In genomic region chr4:3320361-3321023, GRCh38 we compare ENCODE assay signal across 13 cellular contexts. TPM values are rescaled to one million over a fixed set of nuclear protein-coding genes. Genes with fewer than 3 reads are reported as not detected.
A peak's percentile ranks its signal among the peaks of the same experiment; 100 is the strongest.
DNase-seq lines count a peak whose midpoint lies in the region; TF ChIP-seq lines count a peak whose summit lies in the region.
"Had no signal": no experiment of that assay in that cellular context is flagged by ENCODE, and none has a peak within 500 bp of the region (broad histone marks: within the 10 kb centered on the region; RNA-seq: fewer than 3 reads in every experiment).

No MANE protein-coding gene starts in this region.

- H3K4me1 ChIP-seq in BLaER1 (peaks cover 65% of the 10 kb centered on the region), neuronal stem cell (ENCODE audit: control insufficient read depth in 2 of 2, insufficient read depth in 1 of 2, low read depth in 1 of 2, low read length in 2 of 2) (peaks cover 26 to 38% of the 10 kb centered on the region in 2 donors)
- H3K4me1 ChIP-seq: breast epithelium, parathyroid adenoma had no signal

- H3K36me3 ChIP-seq in BLaER1 (peaks cover 100% of the 10 kb centered on the region), neuronal stem cell (replicated peaks in 1 of 2; ENCODE audit: control insufficient read depth in 2 of 2, insufficient read depth in 2 of 2, low read length in 2 of 2) (peaks cover 16 to 69% of the 10 kb centered on the region in 2 donors)
- H3K36me3 ChIP-seq: breast epithelium had no signal

- no peak overlapping the region for H3K23ac ChIP-seq in neuronal stem cell (ENCODE audit: low read depth, low read length, poor library complexity)

- H2BK15ac ChIP-seq in neuronal stem cell (ENCODE audit: low read length), result peak overlapping the region; percentile 23

- H3K27me3 ChIP-seq in BLaER1, result no peaks in the 10 kb centered on the region
- H3K27me3 ChIP-seq in neuronal stem cell (ENCODE audit: control insufficient read depth in 3 of 3, insufficient read depth in 3 of 3, low read depth in 1 of 3, low read length in 3 of 3), result no peaks in the 10 kb centered on the region
- H3K27me3 ChIP-seq: breast epithelium had no signal

- H3K79me1 ChIP-seq in neuronal stem cell (ENCODE audit: low read depth, low read length), result peaks cover 18% of the 10 kb centered on the region

- peak overlapping the region; percentile 60 for H4K91ac ChIP-seq in neuronal stem cell (ENCODE audit: low read depth, low read length, poor library complexity)

- no peak overlapping the region for H4K8ac ChIP-seq in neuronal stem cell (ENCODE audit: low read depth, low read length)

- no peak overlapping the region for H3K4ac ChIP-seq in neuronal stem cell (ENCODE audit: low read length)

- peak overlapping the region; percentile 81 for H2BK120ac ChIP-seq in neuronal stem cell (ENCODE audit: low read depth, low read length)

- no peak for TF ChIP-seq CTCF in GM20000 (IDR thresholded peaks at IDR 0.05; ENCODE audit: extremely low read depth, missing control alignments)

- H3K18ac ChIP-seq in neuronal stem cell (ENCODE audit: low read length), result peak overlapping the region; percentile 33

- 0 out of 2 replicates have a peak overlapping the region, but pooled peaks have one; percentile 42 for H3K9ac ChIP-seq in BLaER1
- peak overlapping the region; percentile 53 for H3K9ac ChIP-seq in neuronal stem cell (ENCODE audit: low read depth, low read length, poor library complexity)
- H3K9ac ChIP-seq: parathyroid adenoma had no signal

- H4K20me1 ChIP-seq in BLaER1, result peaks cover 100% of the 10 kb centered on the region

- H2BK12ac ChIP-seq in neuronal stem cell (ENCODE audit: low read length), result no peak overlapping the region

- H3K9me3 ChIP-seq in BLaER1 (peaks cover 19% of the 10 kb centered on the region), neuronal stem cell (replicated peaks in 1 of 2; ENCODE audit: control insufficient read depth in 2 of 2, insufficient read depth in 1 of 2, low read depth in 1 of 2, low read length in 2 of 2) (peaks cover 2 to 19% of the 10 kb centered on the region in 2 donors)
- H3K9me3 ChIP-seq: breast epithelium had no signal

- H3K27ac ChIP-seq in BLaER1 (peak overlapping the region; percentile 71), neuronal stem cell (replicated peaks; ENCODE audit: low read length) (peak overlapping the region; percentile 32)
- H3K27ac ChIP-seq: parathyroid adenoma had no signal

- H2AFZ ChIP-seq in neuronal stem cell (ENCODE audit: low read length), result no peak overlapping the region
- H2AFZ ChIP-seq: parathyroid adenoma had no signal

- no CpG with 5 or more reads among the region's 21 CpGs for WGBS in neuronal stem cell (ENCODE audit: extremely low coverage in 2 of 2, insufficient read length in 2 of 2, insufficient replicate concordance in 1 of 2), 2 donors

- H2AK5ac ChIP-seq in neuronal stem cell (ENCODE audit: low read depth, low read length), result peak overlapping the region; percentile 33

- peak; percentile 74 for DNase-seq in NCI-H2029 treated with DMSO at 0.1 percent for 48 hours (lab: John Stamatoyannopoulos, UW)
- peak; percentile 75 for DNase-seq in cardiac septum (ENCODE audit: low spot score)
- DNase-seq in neuronal stem cell (ENCODE audit: low spot score), result no peak
- no peak for DNase-seq in stimulated activated CD4-positive, alpha-beta T cell treated with anti-CD3 and anti-CD28 coated beads, Interleukin-1b, Interleukin-23, amount 100 ng/mL, for 48 hours
- DNase-seq in GM20000 (ENCODE audit: low spot score), result no peak
- DNase-seq in kidney glomerular epithelial cell (lab: John Stamatoyannopoulos, UW), result no peak
- no peak for DNase-seq in activated gamma-delta T cell (lab: John Stamatoyannopoulos, UW)
- DNase-seq: activated CD4-positive, alpha-beta T cell treated with anti-CD3 and anti-CD28 coated beads, Interleukin-2, amount 10 ng/mL, durations not matched to agents 24 days and 14 days; AML-193; T-helper 2 cell had no signal

- intact Hi-C loops in cardiac septum (cut with DNase I), result no loop called here

- H3K14ac ChIP-seq in neuronal stem cell (ENCODE audit: low read length), result no peak overlapping the region

- H3K4me2 ChIP-seq in BLaER1 (peak overlapping the region; percentile 25), neuronal stem cell (ENCODE audit: insufficient read depth, low read length, poor library complexity, severe bottlenecking) (no peak overlapping the region)

- H3K4me3 ChIP-seq in BLaER1 (no peak overlapping the region), neuronal stem cell (ENCODE audit: low read length in 2 of 2) (no peak overlapping the region)
- H3K4me3 ChIP-seq: breast epithelium had no signal

- peak overlapping the region; percentile 56 for H2BK5ac ChIP-seq in neuronal stem cell (ENCODE audit: low read length)

RNA-seq across cellular contexts. Expression of gene RGS12, which starts 27.7 kb away (rescaled TPM):
- total RNA-seq in cardiac septum, result 19.1 TPM
- polyA plus RNA-seq in neuronal stem cell (2013, experiment 1 of 2), result 26.5 TPM
- 27.6 TPM for polyA plus RNA-seq in neuronal stem cell (2013, experiment 2 of 2)

Comparison
In these comparisons a context has a peak if more than half of its experiments do, and no peak if none do; other contexts are left out.
1. DNase-seq: peak in NCI-H2029 treated with DMSO at 0.1 percent for 48 hours (single experiment) and cardiac septum (single experiment); none in neuronal stem cell (single experiment), stimulated activated CD4-positive, alpha-beta T cell treated with anti-CD3 and anti-CD28 coated beads, Interleukin-1b, Interleukin-23, amount 100 ng/mL, for 48 hours (single experiment), GM20000 (single experiment), kidney glomerular epithelial cell (single experiment) and activated gamma-delta T cell (single experiment).